8 cellular contexts compared by ENCODE assay signal in genomic region chr16:11852092-11852809, GRCh38. TPM values are rescaled to one million over a fixed set of nuclear protein-coding genes. Genes with fewer than 3 reads are reported as not detected.
DNase-seq lines count a peak whose midpoint lies in the region; ATAC-seq, FAIRE-seq and TF ChIP-seq lines count a peak whose summit lies in the region.

No MANE protein-coding gene starts in this region.

- no peak for FAIRE-seq in keratinocyte (lab: Jason Lieb, UNC)

- peaks cover 35 to 69% of the 10 kb centered on the region in 2 donors for H3K36me3 Mint-ChIP-seq in activated naive CD4-positive, alpha-beta T cell treated with anti-CD3 and anti-CD28 coated beads, Interleukin-2, amount 50 U/mL, for 72 hours

- H3K4me2 ChIP-seq in keratinocyte (ENCODE audit: control insufficient read depth, extremely low read depth, insufficient read depth, low read depth, low read length), result peak overlapping the region; percentile 72

- H3K9me1 ChIP-seq in keratinocyte (ENCODE audit: control insufficient read depth, extremely low read depth, insufficient read depth, low read length), result peaks cover 2% of the 10 kb centered on the region

- no peak for DNase-seq in right atrium auricular region (ENCODE audit: low spot score)
- DNase-seq in Right ventricle myocardium superior, result no peak
- no peak for DNase-seq in activated naive CD4-positive, alpha-beta T cell treated with anti-CD3 and anti-CD28 coated beads, Interleukin-2, amount 50 U/mL, for 72 hours (ENCODE audit: low spot score in 2 of 2)
- no peak for DNase-seq in keratinocyte (ENCODE audit: low read depth, low spot score)
- peak in 2 of 49 donors; percentile 16 to 22 for DNase-seq in substantia nigra (lab: John Stamatoyannopoulos, UW)
- DNase-seq in NCI-H1694 (lab: John Stamatoyannopoulos, UW), result no peak
- no peak for DNase-seq in GM19240 (ENCODE audit: insufficient read length, low spot score)
- no peak for DNase-seq in AG08396 (ENCODE audit: low spot score)

- peak overlapping the region; percentile 80 to 93 for H3K4me3 ChIP-seq in right atrium auricular region
- peak overlapping the region; percentile 92 to 99 (median 92) for H3K4me3 ChIP-seq in keratinocyte (ENCODE audit: control insufficient read depth in 2 of 3, extremely low read depth in 1 of 3, insufficient read depth in 2 of 3, low read depth in 1 of 3, low read length in 3 of 3)

- dilution Hi-C loops in keratinocyte (cut with MboI; ENCODE audit: extremely low pct_ligation_motif_present, low sequenced_read_pairs), result no loop called here

- no peaks in the 10 kb centered on the region for H3K9me3 Mint-ChIP-seq in activated naive CD4-positive, alpha-beta T cell treated with anti-CD3 and anti-CD28 coated beads, Interleukin-2, amount 50 U/mL, for 72 hours

- H3K27ac ChIP-seq in right atrium auricular region (peak overlapping the region; percentile 83 to 92), keratinocyte (ENCODE audit: control insufficient read depth, insufficient read depth, low read length) (peak overlapping the region; percentile 79), substantia nigra (ENCODE audit: low read depth, low read length, poor library complexity, severe bottlenecking) (peak overlapping the region; percentile 77)

- H3K36me3 ChIP-seq in right atrium auricular region (peaks cover 19% of the 10 kb centered on the region), keratinocyte (ENCODE audit: control insufficient read depth in 2 of 2, extremely low read depth in 1 of 2, insufficient read depth in 2 of 2, low read length in 2 of 2) (peaks cover 2 to 23% of the 10 kb centered on the region in 2 experiments)

- H3K9me3 ChIP-seq in right atrium auricular region (no peaks in the 10 kb centered on the region), keratinocyte (ENCODE audit: control insufficient read depth, low read depth, low read length) (no peaks in the 10 kb centered on the region)

- H3K27me3 ChIP-seq in right atrium auricular region (no peaks in the 10 kb centered on the region), keratinocyte (ENCODE audit: control insufficient read depth, extremely low read depth, insufficient read depth, low read length) (no peaks in the 10 kb centered on the region)

- intact Hi-C loops in Right ventricle myocardium superior (cut with DNase I), result no loop called here

- H3K4me1 ChIP-seq in right atrium auricular region (peaks cover 0 to 43% of the 10 kb centered on the region in 2 donors), keratinocyte (ENCODE audit: control insufficient read depth, extremely low read depth, insufficient read depth, low read length) (peaks cover 16% of the 10 kb centered on the region)

- H3K79me2 ChIP-seq in keratinocyte (ENCODE audit: control insufficient read depth, insufficient read depth, low read length), result peaks cover 92% of the 10 kb centered on the region

- TF ChIP-seq CTCF in right atrium auricular region (IDR thresholded peaks at IDR 0.05) (no peak), keratinocyte (optimal IDR thresholded peaks at IDR 0.05 in 1 of 3, IDR thresholded peaks at IDR 0.05 in 1 of 3, conservative IDR thresholded peaks at IDR 0.05 in 1 of 3; ENCODE audit: extremely low read depth in 1 of 3, insufficient read depth in 2 of 3, low read length in 3 of 3) (no peak)

- ATAC-seq in Right ventricle myocardium superior (ENCODE audit: poor library complexity), result no peak
- no peak for ATAC-seq in activated naive CD4-positive, alpha-beta T cell treated with anti-CD3 and anti-CD28 coated beads, Interleukin-2, amount 50 U/mL, for 72 hours

- peaks cover 4% of the 10 kb centered on the region for H4K20me1 ChIP-seq in keratinocyte (ENCODE audit: control insufficient read depth, extremely low read depth, insufficient read depth, low read length)

- H3K27ac Mint-ChIP-seq in activated naive CD4-positive, alpha-beta T cell treated with anti-CD3 and anti-CD28 coated beads, Interleukin-2, amount 50 U/mL, for 72 hours, result peak overlapping the region; percentile 98 to 99

- H3K9ac ChIP-seq in keratinocyte (ENCODE audit: control insufficient read depth, extremely low read depth, insufficient read depth, low read length), result peak overlapping the region; percentile 88

- peak overlapping the region; percentile 86 for H2AFZ ChIP-seq in keratinocyte (ENCODE audit: control insufficient read depth, low read length)

RNA-seq across cellular contexts. Expression of gene RSL1D1, which starts 0.9 kb away (rescaled TPM):
- total RNA-seq in right atrium auricular region (100 to 1,000 TPM in 1 of 2 donors, 10 to 100 TPM in 1; 75.3 to 123 TPM), Right ventricle myocardium superior (101 TPM)
- 100 to 1,000 TPM; 255 to 326 TPM for total RNA-seq in activated naive CD4-positive, alpha-beta T cell treated with anti-CD3 and anti-CD28 coated beads, Interleukin-2, amount 50 U/mL, for 72 hours
- 84.2 to 185 TPM (median 172 TPM) in 3 replicates for polyA plus RNA-seq in keratinocyte
- 255 TPM for polyA plus RNA-seq in keratinocyte (2011; ENCODE audit: low read depth)
- polyA plus RNA-seq in keratinocyte (2011; cell fraction: cytosol; rRNA removed), result 171 and 313 TPM in 2 replicates
- 79.4 and 121 TPM in 2 replicates for polyA plus RNA-seq in keratinocyte (2011; cell fraction: nucleus; rRNA removed)
- 132 and 161 TPM in 2 replicates for polyA plus RNA-seq in keratinocyte (2012; ENCODE audit: low replicate concordance)
- polyA minus RNA-seq in keratinocyte, result 7.4 to 81.4 TPM (median 39.6 TPM) in 3 replicates
- 115 TPM for polyA minus RNA-seq in keratinocyte (2011; cell fraction: cytosol; rRNA and poly(A)+ RNA removed)
- 18.3 and 47.7 TPM in 2 replicates for polyA minus RNA-seq in keratinocyte (2011; cell fraction: nucleus; rRNA and poly(A)+ RNA removed)

RNA-seq across cellular contexts. Expression of gene ZC3H7A, which starts 55.2 kb away (rescaled TPM):
- total RNA-seq in right atrium auricular region (10 to 100 TPM; 29.0 to 32.1 TPM), Right ventricle myocardium superior (23.7 TPM)
- 100 to 1,000 TPM; 108 to 150 TPM for total RNA-seq in activated naive CD4-positive, alpha-beta T cell treated with anti-CD3 and anti-CD28 coated beads, Interleukin-2, amount 50 U/mL, for 72 hours
- 23.0 to 51.4 TPM (median 43.9 TPM) in 3 replicates for polyA plus RNA-seq in keratinocyte
- 75.3 TPM for polyA plus RNA-seq in keratinocyte (2011; ENCODE audit: low read depth)
- polyA plus RNA-seq in keratinocyte (2011; cell fraction: cytosol; rRNA removed), result 41.0 and 72.1 TPM in 2 replicates
- polyA plus RNA-seq in keratinocyte (2011; cell fraction: nucleus; rRNA removed), result 88.0 and 106 TPM in 2 replicates
- 20.7 and 32.5 TPM in 2 replicates for polyA plus RNA-seq in keratinocyte (2012; ENCODE audit: low replicate concordance)
- 20.4 to 40.8 TPM (median 22.9 TPM) in 3 replicates for polyA minus RNA-seq in keratinocyte
- polyA minus RNA-seq in keratinocyte (2011; cell fraction: cytosol; rRNA and poly(A)+ RNA removed), result 16.7 TPM
- 21.2 and 47.1 TPM in 2 replicates for polyA minus RNA-seq in keratinocyte (2011; cell fraction: nucleus; rRNA and poly(A)+ RNA removed)
